ENCODE assay signal across 22 cellular contexts in the genomic region with DNA sequence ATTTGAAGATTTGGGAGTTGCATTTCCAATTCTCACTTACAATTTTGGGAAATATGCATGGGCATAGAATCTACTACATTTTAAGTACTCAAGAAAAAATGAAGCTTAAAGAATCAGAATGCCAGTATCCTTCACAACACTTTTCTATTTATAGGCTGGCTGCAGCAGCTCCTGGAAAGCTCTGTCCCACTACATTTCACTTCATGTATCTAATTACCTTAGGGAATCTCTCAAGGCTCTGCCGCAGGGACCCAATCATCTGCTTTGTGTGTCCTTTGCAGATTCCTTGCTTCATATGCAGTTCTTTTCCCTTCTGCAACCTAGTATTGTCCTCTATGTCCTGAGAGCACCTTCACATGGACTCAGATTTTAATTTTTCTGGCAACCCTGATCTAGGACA.
"Had no signal": no experiment of that assay in that cellular context is flagged by ENCODE, and none has a peak within 500 bp of the region (broad histone marks: within the 10 kb centered on the region; RNA-seq: fewer than 3 reads in every experiment).

No MANE protein-coding gene starts in this region.

- H3K4me2 ChIP-seq: KMS-11 had no signal

- H3K36me3 ChIP-seq: SJSA1 had no signal

- H3K27me3 ChIP-seq: SJSA1 had no signal

- DNase-seq: Kasumi-1; MM.1S; NCI-H1092 treated with DMSO at 0.1 percent for 48 hours; NCI-H1436; NCI-H187; NCI-H2029; NCI-H2081 treated with DMSO at 0.1 percent for 48 hours; NCI-H446 treated with DMSO at 0.1 percent for 48 hours; NCI-H510A treated with DMSO at 0.1 percent for 48 hours; NCI-H526; NCI-H82; NK-92 treated with Interleukin-12 subunit alpha and Interleukin-12 subunit beta, amount 100 ng/mL, for 24 hours; PC-3; SIG-M5; SW 1271 had no signal

- ATAC-seq: K562, Panc1, PC-3 had no signal

- H3K9ac ChIP-seq: KMS-11 had no signal

- H3K4me3 ChIP-seq: K562, SJSA1, SK-N-MC had no signal

- H3K9me3 ChIP-seq: SJSA1 had no signal

- H3K27ac ChIP-seq: HL-60, KMS-11, RWPE1, SJSA1, SK-N-MC had no signal
